29 cellular contexts compared by ENCODE assay signal in the genomic region with DNA sequence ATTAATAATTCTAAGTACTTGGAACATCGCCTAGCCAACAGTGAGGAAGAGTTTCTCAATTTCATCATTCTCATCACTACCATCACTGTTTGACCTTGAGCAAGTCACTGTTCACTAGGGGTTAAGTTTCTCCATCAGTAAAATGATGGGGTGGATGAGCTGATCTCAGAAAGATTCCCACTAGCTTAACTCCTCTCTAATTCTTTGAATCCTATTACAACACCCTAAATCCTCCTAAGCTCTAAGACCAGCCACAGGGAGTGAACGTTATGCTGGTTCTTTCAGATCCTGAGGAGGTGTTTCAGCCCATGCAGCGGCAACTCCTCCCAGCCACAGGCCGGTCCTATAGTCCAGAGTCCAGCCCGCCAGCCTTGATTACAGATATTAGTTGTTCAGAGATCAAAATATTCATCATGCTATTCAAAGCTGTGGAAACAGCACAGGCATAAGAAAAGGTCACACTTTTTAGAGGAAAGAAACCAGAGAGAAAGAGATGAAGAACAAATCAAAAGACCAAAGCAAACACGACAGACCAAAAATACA. TPM values are rescaled to one million over a fixed set of nuclear protein-coding genes. Genes with fewer than 3 reads are reported as not detected.
DNase-seq lines count a peak whose midpoint lies in the region; ATAC-seq, FAIRE-seq and TF ChIP-seq lines count a peak whose summit lies in the region.
"Had no signal": no experiment of that assay in that cellular context is flagged by ENCODE, and none has a peak within 500 bp of the region (broad histone marks: within the 10 kb centered on the region; RNA-seq: fewer than 3 reads in every experiment).

No MANE protein-coding gene starts in this region.

- no peak overlapping the region for H3K9ac ChIP-seq in Karpas-422 (ENCODE audit: low read length)
- H3K9ac ChIP-seq: BLaER1 treated with 17β-estradiol and CSF1 and Interleukin-3, amounts not matched to agents 10 nM and 100 nM had no signal

- H3K4me1 ChIP-seq in Karpas-422 (ENCODE audit: low read length): no peaks in the 10 kb centered on the region

- peaks cover 9% of the 10 kb centered on the region for H3K36me3 Mint-ChIP-seq in activated CD8-positive, alpha-beta T cell treated with anti-CD3 and anti-CD28 coated beads for 36 hours (ENCODE audit: low read depth)
- H3K36me3 Mint-ChIP-seq: stimulated activated naive B cell treated with anti-CD40 and anti-IgM and Interleukin-4, amounts not matched to agents 10 μg/mL and 1 μg/mL and 100 μg/mL, for 72 hours had no signal

- no peaks in the 10 kb centered on the region for H3K27me3 ChIP-seq in Karpas-422 (ENCODE audit: low read length)
- H3K27me3 ChIP-seq: BLaER1 treated with 17β-estradiol and CSF1 and Interleukin-3, amounts not matched to agents 10 nM and 100 nM; heart left ventricle; SJCRH30 had no signal

- no peaks in the 10 kb centered on the region for H3K9me3 ChIP-seq in Karpas-422 (ENCODE audit: low read length)

- no peaks in the 10 kb centered on the region for H3K9me2 ChIP-seq in Karpas-422 (replicated peaks; ENCODE audit: insufficient read depth, low read length)

- H3K4me3 ChIP-seq in Karpas-422 (ENCODE audit: low read length): no peak overlapping the region
- H3K4me3 ChIP-seq: BLaER1 treated with 17β-estradiol and CSF1 and Interleukin-3, amounts not matched to agents 10 nM and 100 nM; heart left ventricle; K562; SJCRH30 had no signal

- FAIRE-seq in D721Med (lab: Jason Lieb, UNC): peak; percentile 94
- FAIRE-seq: GM18507, K562, urothelium cell line had no signal

- H3K79me2 ChIP-seq in Karpas-422 (ENCODE audit: low read length): no peaks in the 10 kb centered on the region

- peaks cover 7% of the 10 kb centered on the region for H3K9me3 Mint-ChIP-seq in activated CD8-positive, alpha-beta T cell treated with anti-CD3 and anti-CD28 coated beads for 36 hours

- H3K4me1 Mint-ChIP-seq in activated CD8-positive, alpha-beta T cell treated with anti-CD3 and anti-CD28 coated beads for 36 hours (ENCODE audit: low read depth): peaks cover 23% of the 10 kb centered on the region

- no peak overlapping the region for H2AFZ ChIP-seq in Karpas-422 (ENCODE audit: low read length)

- POLR2A ChIA-PET in activated CD8-positive, alpha-beta T cell treated with anti-CD3 and anti-CD28 coated beads for 36 hours (lab: Charles Lee): interaction anchor here (1.7 kb wide), 1 partner anchor 9 kb away, joined by 5 read pairs; no protein-coding TSS in a partner anchor

- H3K27me3 Mint-ChIP-seq in activated CD8-positive, alpha-beta T cell treated with anti-CD3 and anti-CD28 coated beads for 36 hours: no peaks in the 10 kb centered on the region
- H3K27me3 Mint-ChIP-seq: brain had no signal

- no peak for ATAC-seq in activated CD8-positive, alpha-beta T cell treated with anti-CD3 and anti-CD28 coated beads for 36 hours
- ATAC-seq: activated naive CD8-positive, alpha-beta T cell treated with anti-CD3 and anti-CD28 coated beads, Interleukin-2, amount 50 U/mL, for 24 hours; heart left ventricle; K562; Panc1; sciatic nerve; stimulated activated naive B cell treated with anti-CD40 and anti-IgM and Interleukin-4, amounts not matched to agents 10 μg/mL and 1 μg/mL and 100 μg/mL, for 72 hours had no signal

- CTCF ChIA-PET in activated CD8-positive, alpha-beta T cell treated with anti-CD3 and anti-CD28 coated beads for 36 hours (lab: Charles Lee): no interaction called here

- H3K4me2 ChIP-seq in Karpas-422 (ENCODE audit: low read depth, low read length, poor library complexity, severe bottlenecking): no peak overlapping the region
- H3K4me2 ChIP-seq: BLaER1 treated with 17β-estradiol and CSF1 and Interleukin-3, amounts not matched to agents 10 nM and 100 nM had no signal

- H3K27ac Mint-ChIP-seq in activated CD8-positive, alpha-beta T cell treated with anti-CD3 and anti-CD28 coated beads for 36 hours: no peak overlapping the region
- H3K27ac Mint-ChIP-seq: activated naive CD8-positive, alpha-beta T cell treated with anti-CD3 and anti-CD28 coated beads, Interleukin-2, amount 50 U/mL, for 24 hours; stimulated activated naive B cell treated with anti-CD40 and anti-IgM and Interleukin-4, amounts not matched to agents 10 μg/mL and 1 μg/mL and 100 μg/mL, for 72 hours had no signal

- no peaks in the 10 kb centered on the region for H4K20me1 ChIP-seq in Karpas-422 (ENCODE audit: insufficient read depth, low read depth, low read length)
- H4K20me1 ChIP-seq: BLaER1 treated with 17β-estradiol and CSF1 and Interleukin-3, amounts not matched to agents 10 nM and 100 nM had no signal

- TF ChIP-seq CTCF in D721Med (IDR thresholded peaks at IDR 0.05; ENCODE audit: insufficient read depth, missing control alignments): no peak
- no peak for TF ChIP-seq CTCF in activated CD8-positive, alpha-beta T cell treated with anti-CD3 and anti-CD28 coated beads for 36 hours (IDR thresholded peaks at IDR 0.05)

- DNase-seq in D721Med (ENCODE audit: insufficient read length, low spot score): peak; percentile 73
- peak; percentile 16 for DNase-seq in NCI-H524 treated with DMSO at 0.1 percent for 48 hours (lab: John Stamatoyannopoulos, UW)
- peak; percentile 87 for DNase-seq in amniotic epithelial cell (ENCODE audit: low read depth)
- peak; percentile 49 for DNase-seq in mucosa of gallbladder (ENCODE audit: low spot score)
- no peak for DNase-seq in Karpas-422
- DNase-seq in NCI-H2227 treated with DMSO at 0.1 percent for 48 hours (lab: John Stamatoyannopoulos, UW): no peak
- DNase-seq in activated CD8-positive, alpha-beta T cell treated with anti-CD3 and anti-CD28 coated beads for 36 hours: no peak
- DNase-seq in head of caudate nucleus: no peak
- DNase-seq: activated naive CD8-positive, alpha-beta T cell treated with anti-CD3 and anti-CD28 coated beads, Interleukin-2, amount 50 U/mL, for 24 hours; activated T-cell treated with anti-CD3 and anti-CD28 coated beads, Interleukin-2, amount 50 U/mL, for 1 hour; DMS79 treated with DMSO at 0.1 percent for 48 hours; GF-D8; H7; heart left ventricle; NCI-H1436 treated with DMSO at 0.1 percent for 48 hours; NCI-H2107; NCI-H446 treated with DMSO at 0.1 percent for 48 hours; NK-92 treated with Interleukin-12 subunit alpha and Interleukin-12 subunit beta, amount 100 ng/mL, for 24 hours; posterior cingulate gyrus; SJCRH30; stimulated activated CD4-positive, alpha-beta T cell treated with anti-CD3 and anti-CD28 coated beads, Interleukin-15, amount 100 ng/mL, for 24 hours; stimulated activated naive B cell treated with anti-CD40 and anti-IgM and Interleukin-4, amounts not matched to agents 10 μg/mL and 1 μg/mL and 100 μg/mL, for 72 hours had no signal

- no peaks in the 10 kb centered on the region for H3K36me3 ChIP-seq in Karpas-422 (ENCODE audit: insufficient read depth, low read length)
- H3K36me3 ChIP-seq: BLaER1 treated with 17β-estradiol and CSF1 and Interleukin-3, amounts not matched to agents 10 nM and 100 nM; heart left ventricle; SJCRH30 had no signal

- intact Hi-C loops in activated CD8-positive, alpha-beta T cell treated with anti-CD3 and anti-CD28 coated beads for 36 hours (cut with micrococcal nuclease): no loop called here
- intact Hi-C loops in head of caudate nucleus (cut with DNase I): no loop called here

- H3K4me3 Mint-ChIP-seq in activated CD8-positive, alpha-beta T cell treated with anti-CD3 and anti-CD28 coated beads for 36 hours: no peak overlapping the region
- H3K4me3 Mint-ChIP-seq: activated naive CD8-positive, alpha-beta T cell treated with anti-CD3 and anti-CD28 coated beads, Interleukin-2, amount 50 U/mL, for 24 hours; brain; stimulated activated naive B cell treated with anti-CD40 and anti-IgM and Interleukin-4, amounts not matched to agents 10 μg/mL and 1 μg/mL and 100 μg/mL, for 72 hours had no signal

- H3K27ac ChIP-seq in Karpas-422 (ENCODE audit: low read length): no peak overlapping the region
- H3K27ac ChIP-seq: BLaER1 treated with 17β-estradiol and CSF1 and Interleukin-3, amounts not matched to agents 10 nM and 100 nM; heart left ventricle; SJCRH30 had no signal

RNA-seq across cellular contexts. Expression of gene MB21D2, which starts 15.1 kb away (rescaled TPM):
- 8.7 TPM for total RNA-seq in mucosa of gallbladder
- not detected in 2 replicates for total RNA-seq in Karpas-422 (2014; rRNA removed; shearing (Covaris generic); ENCODE audit: low replicate concordance)
- total RNA-seq in activated CD8-positive, alpha-beta T cell treated with anti-CD3 and anti-CD28 coated beads for 36 hours: 1 to 10 TPM; 3.1 to 3.2 TPM
- total RNA-seq: K562 had no signal

Comparison
In these comparisons a context has a peak if more than half of its experiments do, and no peak if none do; other contexts are left out.
1. DNase-seq: peak in D721Med (single experiment), NCI-H524 treated with DMSO at 0.1 percent for 48 hours (single experiment), amniotic epithelial cell (single experiment) and mucosa of gallbladder (single experiment); none in Karpas-422 (single experiment), NCI-H2227 treated with DMSO at 0.1 percent for 48 hours (single experiment), activated CD8-positive, alpha-beta T cell treated with anti-CD3 and anti-CD28 coated beads for 36 hours (single experiment) and head of caudate nucleus (0 of 42).